Comparison of ENCODE assay signal across 8 cellular contexts in genomic region chr21:25385912-25386474, GRCh38.
DNase-seq lines count a peak whose midpoint lies in the region; ATAC-seq and TF ChIP-seq lines count a peak whose summit lies in the region.

No MANE protein-coding gene starts in this region.

- H3K4me2 ChIP-seq in osteoblast (ENCODE audit: insufficient read depth, low read length): no peak overlapping the region

- H3K4me1 Mint-ChIP-seq in CD4-positive, CD25-positive, alpha-beta regulatory T cell: peaks cover 0 to 3% (median 0%) of the 10 kb centered on the region in 4 donors
- no peaks in the 10 kb centered on the region for H3K4me1 Mint-ChIP-seq in stimulated activated effector memory CD8-positive, alpha-beta T cell treated with anti-CD3 and anti-CD28 coated beads, Interleukin-12 subunit alpha, Interleukin-12 subunit beta, amount 100 ng/mL, for 72 hours

- H3K79me2 ChIP-seq in osteoblast (ENCODE audit: insufficient read depth, low read length): no peaks in the 10 kb centered on the region

- H3K27ac Mint-ChIP-seq in CD4-positive, CD25-positive, alpha-beta regulatory T cell: peak overlapping the region in 1 of 3 donors; percentile 84
- no peak overlapping the region for H3K27ac Mint-ChIP-seq in stimulated activated effector memory CD8-positive, alpha-beta T cell treated with anti-CD3 and anti-CD28 coated beads, Interleukin-12 subunit alpha, Interleukin-12 subunit beta, amount 100 ng/mL, for 72 hours

- H3K9me3 Mint-ChIP-seq in CD4-positive, CD25-positive, alpha-beta regulatory T cell: peaks cover 0 to 1% (median 0%) of the 10 kb centered on the region in 7 donors
- no peaks in the 10 kb centered on the region for H3K9me3 Mint-ChIP-seq in stimulated activated effector memory CD8-positive, alpha-beta T cell treated with anti-CD3 and anti-CD28 coated beads, Interleukin-12 subunit alpha, Interleukin-12 subunit beta, amount 100 ng/mL, for 72 hours

- ATAC-seq in CD4-positive, CD25-positive, alpha-beta regulatory T cell (ENCODE audit: low read depth in 2 of 2): no peak
- ATAC-seq in GM21529 (IDR thresholded peaks at IDR 0.05; ENCODE audit: unreplicated experiment) (peak; percentile 56), HG03457 (IDR thresholded peaks at IDR 0.05; ENCODE audit: unreplicated experiment) (no peak)
- ATAC-seq in stimulated activated effector memory CD8-positive, alpha-beta T cell treated with anti-CD3 and anti-CD28 coated beads, Interleukin-12 subunit alpha, Interleukin-12 subunit beta, amount 100 ng/mL, for 72 hours: no peak

- peak in 2 of 3 donors; percentile 39 to 50 for DNase-seq in CD4-positive, CD25-positive, alpha-beta regulatory T cell
- DNase-seq in NCI-H146 treated with DMSO at 0.1 percent for 48 hours (lab: John Stamatoyannopoulos, UW; ENCODE audit: unreplicated experiment): peak; percentile 84
- peak; percentile 89 for DNase-seq in SW480 (ENCODE audit: low spot score)
- peak; percentile 73 for DNase-seq in fibroblast of the conjunctiva (ENCODE audit: low read depth)
- peak; percentile 66 for DNase-seq in osteoblast (ENCODE audit: insufficient read length, low spot score, missing footprints)
- no peak for DNase-seq in stimulated activated effector memory CD8-positive, alpha-beta T cell treated with anti-CD3 and anti-CD28 coated beads, Interleukin-12 subunit alpha, Interleukin-12 subunit beta, amount 100 ng/mL, for 72 hours (ENCODE audit: low spot score in 2 of 2)

- no peaks in the 10 kb centered on the region for H4K20me1 ChIP-seq in osteoblast (ENCODE audit: insufficient read depth, low read length)

- H3K36me3 Mint-ChIP-seq in CD4-positive, CD25-positive, alpha-beta regulatory T cell: no peaks in the 10 kb centered on the region
- no peaks in the 10 kb centered on the region for H3K36me3 Mint-ChIP-seq in stimulated activated effector memory CD8-positive, alpha-beta T cell treated with anti-CD3 and anti-CD28 coated beads, Interleukin-12 subunit alpha, Interleukin-12 subunit beta, amount 100 ng/mL, for 72 hours

- peaks cover 7% of the 10 kb centered on the region for H3K27me3 ChIP-seq in CD4-positive, CD25-positive, alpha-beta regulatory T cell (ENCODE audit: control insufficient read depth, insufficient read depth, low read length)
- no peaks in the 10 kb centered on the region for H3K27me3 ChIP-seq in osteoblast (ENCODE audit: insufficient read depth, low read length)

- no peaks in the 10 kb centered on the region for H3K9me3 ChIP-seq in CD4-positive, CD25-positive, alpha-beta regulatory T cell (ENCODE audit: control insufficient read depth in 2 of 2, low read length in 2 of 2)
- no peaks in the 10 kb centered on the region for H3K9me3 ChIP-seq in osteoblast (ENCODE audit: low read depth, low read length)

- H3K4me3 Mint-ChIP-seq in CD4-positive, CD25-positive, alpha-beta regulatory T cell: no peak overlapping the region
- H3K4me3 Mint-ChIP-seq in stimulated activated effector memory CD8-positive, alpha-beta T cell treated with anti-CD3 and anti-CD28 coated beads, Interleukin-12 subunit alpha, Interleukin-12 subunit beta, amount 100 ng/mL, for 72 hours: no peak overlapping the region

- peaks cover 5% of the 10 kb centered on the region for H3K27me3 Mint-ChIP-seq in CD4-positive, CD25-positive, alpha-beta regulatory T cell

- no peak overlapping the region for H2AFZ ChIP-seq in osteoblast (ENCODE audit: low read length)

- H3K4me3 ChIP-seq in CD4-positive, CD25-positive, alpha-beta regulatory T cell (ENCODE audit: low read depth, low read length): no peak overlapping the region
- H3K4me3 ChIP-seq in osteoblast (ENCODE audit: insufficient read depth, low read length): no peak overlapping the region

- TF ChIP-seq CTCF in osteoblast (IDR thresholded peaks at IDR 0.05; ENCODE audit: extremely low read depth, low read depth, low read length): peak; percentile 70

- no peaks in the 10 kb centered on the region for H3K36me3 ChIP-seq in CD4-positive, CD25-positive, alpha-beta regulatory T cell (ENCODE audit: control insufficient read depth, insufficient read depth, low read length)
- no peaks in the 10 kb centered on the region for H3K36me3 ChIP-seq in osteoblast (ENCODE audit: insufficient read depth, low read length)

- H3K27ac ChIP-seq in CD4-positive, CD25-positive, alpha-beta regulatory T cell (ENCODE audit: insufficient read depth, low read length, poor library complexity, severe bottlenecking): no peak overlapping the region
- no peak overlapping the region for H3K27ac ChIP-seq in osteoblast (ENCODE audit: low read depth, low read length)

- H3K4me1 ChIP-seq in CD4-positive, CD25-positive, alpha-beta regulatory T cell (ENCODE audit: control insufficient read depth, insufficient read depth, low read length, poor library complexity, severe bottlenecking): no peaks in the 10 kb centered on the region
- no peaks in the 10 kb centered on the region for H3K4me1 ChIP-seq in osteoblast (ENCODE audit: insufficient read depth, low read length)

Comparison
In these comparisons a context has a peak if more than half of its experiments do, and no peak if none do; other contexts are left out.
1. DNase-seq: peak in CD4-positive, CD25-positive, alpha-beta regulatory T cell (2 of 3), NCI-H146 treated with DMSO at 0.1 percent for 48 hours (single experiment), SW480 (single experiment), fibroblast of the conjunctiva (single experiment) and osteoblast (single experiment); none in stimulated activated effector memory CD8-positive, alpha-beta T cell treated with anti-CD3 and anti-CD28 coated beads, Interleukin-12 subunit alpha, Interleukin-12 subunit beta, amount 100 ng/mL, for 72 hours (0 of 2).